Comparison of ENCODE assay signal across 22 cellular contexts in the genomic region with DNA sequence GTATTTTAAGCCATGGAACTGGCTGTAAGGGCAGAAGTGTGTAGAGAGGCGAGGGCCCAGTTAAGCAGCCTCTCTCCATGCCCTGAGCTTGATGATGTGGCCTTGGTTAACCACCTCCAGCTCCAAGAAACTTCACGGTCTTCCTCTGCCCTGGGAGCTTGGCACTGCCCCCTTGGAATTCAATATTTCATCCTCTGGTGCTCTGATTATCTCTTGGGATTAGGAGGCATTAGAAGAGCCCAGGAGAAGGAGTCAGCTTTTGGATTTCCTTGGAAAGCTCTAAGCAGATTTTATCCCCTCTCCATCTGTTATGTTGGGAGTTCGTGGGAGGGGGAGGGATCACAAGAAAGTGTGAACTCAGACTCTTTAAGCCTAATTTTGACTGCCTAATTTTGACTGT.
"Had no signal": no experiment of that assay in that cellular context is flagged by ENCODE, and none has a peak within 500 bp of the region (broad histone marks: within the 10 kb centered on the region; RNA-seq: fewer than 3 reads in every experiment).

No MANE protein-coding gene starts in this region.

- H3K27ac ChIP-seq: brain microvascular endothelial cell, cardiac muscle cell, PC-9, SK-N-MC had no signal

- H3K27me3 ChIP-seq: brain microvascular endothelial cell, cardiac muscle cell had no signal

- H3K36me3 ChIP-seq: brain microvascular endothelial cell, cardiac muscle cell had no signal

- DNase-seq: activated CD4-positive, alpha-beta memory T cell treated with anti-CD3 and anti-CD28 coated beads for 36 hours; activated CD4-positive, alpha-beta T cell treated with anti-CD3 and anti-CD28 coated beads, Interleukin-2, amount 10 ng/mL, durations not matched to agents 7 days and 5 days; activated CD4-positive, CD25-positive, alpha-beta regulatory T cell; activated CD8-positive, alpha-beta memory T cell treated with anti-CD3 and anti-CD28 coated beads for 24 hours; activated gamma-delta T cell treated with Interleukin-2 at 50 U/mL for 16 hours; activated naive CD4-positive, alpha-beta T cell treated with anti-CD3 and anti-CD28 coated beads, Interleukin-2, amount 10 ng/mL, durations not matched to agents 7 days and 5 days; activated naive CD8-positive, alpha-beta T cell treated with anti-CD3 and anti-CD28 coated beads for 36 hours; activated T-cell treated with anti-CD3 and anti-CD28 coated beads, Interleukin-2, amount 50 U/mL, for 48 hours; brain microvascular endothelial cell; KG1; MV-4-11; NCI-H1092 treated with DMSO at 0.1 percent for 48 hours; NCI-H1436; NCI-H1694 treated with DMSO at 0.1 percent for 48 hours; NCI-H2029 treated with DMSO at 0.1 percent for 48 hours; NCI-H526 treated with DMSO at 0.1 percent for 48 hours; PC-9; T-cell; T-helper 2 cell; T1000 had no signal

- H3K4me3 ChIP-seq: cardiac muscle cell, PC-9, SK-N-MC had no signal
